ENCODE assay signal across 23 cellular contexts in genomic region chr12:92890601-92891106, GRCh38.
"Had no signal": no experiment of that assay in that cellular context is flagged by ENCODE, and none has a peak within 500 bp of the region (broad histone marks: within the 10 kb centered on the region; RNA-seq: fewer than 3 reads in every experiment).

No MANE protein-coding gene starts in this region.

- ATAC-seq: activated CD8-positive, alpha-beta T cell treated with anti-CD3 and anti-CD28 coated beads, Interleukin-2, amount 10 ng/mL, durations not matched to agents 7 days and 5 days; PC-3 had no signal

- H3K9ac ChIP-seq: SK-N-SH had no signal

- H3K9me3 ChIP-seq: adrenal gland, breast epithelium, SK-N-SH had no signal

- H3K27me3 Mint-ChIP-seq: activated naive CD8-positive, alpha-beta T cell treated with anti-CD3 and anti-CD28 coated beads, Interleukin-2, amount 10 ng/mL, durations not matched to agents 7 days and 5 days had no signal

- H3K4me3 ChIP-seq: adrenal gland, breast epithelium had no signal

- H3K27ac ChIP-seq: adrenal gland, breast epithelium had no signal

- H3K27me3 ChIP-seq: adrenal gland, breast epithelium had no signal

- H3K4me1 ChIP-seq: breast epithelium had no signal

- H3K4me3 Mint-ChIP-seq: activated CD8-positive, alpha-beta T cell treated with anti-CD3 and anti-CD28 coated beads, Interleukin-2, amount 10 ng/mL, durations not matched to agents 7 days and 5 days; activated naive CD8-positive, alpha-beta T cell treated with anti-CD3 and anti-CD28 coated beads, Interleukin-2, amount 10 ng/mL, durations not matched to agents 7 days and 5 days had no signal

- H3K27ac Mint-ChIP-seq: activated CD8-positive, alpha-beta T cell treated with anti-CD3 and anti-CD28 coated beads, Interleukin-2, amount 10 ng/mL, durations not matched to agents 7 days and 5 days; activated naive CD8-positive, alpha-beta T cell treated with anti-CD3 and anti-CD28 coated beads, Interleukin-2, amount 10 ng/mL, durations not matched to agents 7 days and 5 days had no signal

- H3K4me2 ChIP-seq: SK-N-SH had no signal

- H3K36me3 ChIP-seq: adrenal gland, breast epithelium had no signal

- DNase-seq: activated CD4-positive, alpha-beta T cell treated with anti-CD3 and anti-CD28 coated beads for 48 hours; activated CD4-positive, alpha-beta T cell treated with anti-CD3 and anti-CD28 coated beads, Interleukin-2, amount 50 U/mL, for 4 hours; activated CD4-positive, CD25-positive, alpha-beta regulatory T cell treated with anti-CD3 and anti-CD28 coated beads, Interleukin-2, amount 50 U/mL, for 72 hours; activated CD8-positive, alpha-beta memory T cell treated with anti-CD3 and anti-CD28 coated beads, Interleukin-2, amount 50 U/mL, for 48 hours; activated CD8-positive, alpha-beta T cell treated with anti-CD3 and anti-CD28 coated beads, Interleukin-2, amount 10 ng/mL, durations not matched to agents 7 days and 5 days; activated naive CD4-positive, alpha-beta T cell treated with anti-CD3 and anti-CD28 coated beads, Interleukin-2, amount 50 U/mL, for 16 hours; activated naive CD8-positive, alpha-beta T cell treated with anti-CD3 and anti-CD28 coated beads, Interleukin-2, amount 10 ng/mL, durations not matched to agents 7 days and 5 days; activated T-cell treated with anti-CD3 and anti-CD28 coated beads, Interleukin-2, amount 50 U/mL, for 1 hour; adrenal gland; aorta; central memory CD4-positive, alpha-beta T cell; Kasumi-1; KBM-7; NCI-H1048; NCI-H146; NCI-H187 treated with DMSO at 0.1 percent for 48 hours; NCI-H2081 treated with DMSO at 0.1 percent for 48 hours; NCI-H446; NCI-H524; PC-3; SIG-M5; SK-N-SH had no signal

- H3K4me1 Mint-ChIP-seq: activated naive CD8-positive, alpha-beta T cell treated with anti-CD3 and anti-CD28 coated beads, Interleukin-2, amount 10 ng/mL, durations not matched to agents 7 days and 5 days had no signal
